ENCODE assay signal across 11 cellular contexts in genomic region chr14:24952851-24953666, GRCh38.
DNase-seq lines count a peak whose midpoint lies in the region; ATAC-seq and TF ChIP-seq lines count a peak whose summit lies in the region.
"Had no signal": no experiment of that assay in that cellular context is flagged by ENCODE, and none has a peak within 500 bp of the region (broad histone marks: within the 10 kb centered on the region; RNA-seq: fewer than 3 reads in every experiment).

No MANE protein-coding gene starts in this region.

- ATAC-seq in lower lobe of right lung (no peak), GM21515 (IDR thresholded peaks at IDR 0.05; ENCODE audit: unreplicated experiment) (no peak), esophagus mucosa (no peak)

- TF ChIP-seq POLR2A in adrenal gland (IDR thresholded peaks at IDR 0.05): no peak

- H3K27ac ChIP-seq in brain microvascular endothelial cell (no peak overlapping the region), lower lobe of right lung (no peak overlapping the region), ascending aorta (no peak overlapping the region), adrenal gland (no peak overlapping the region)

- H3K36me3 ChIP-seq in brain microvascular endothelial cell (replicated peaks) (no peaks in the 10 kb centered on the region), lower lobe of right lung (no peaks in the 10 kb centered on the region), ascending aorta (no peaks in the 10 kb centered on the region), adrenal gland (replicated peaks in 1 of 2) (no peaks in the 10 kb centered on the region)

- in situ Hi-C loops in brain microvascular endothelial cell (cut with HindIII; ENCODE audit: low pct_ligation_motif_present, low sequenced_read_pairs): no loop called here

- H3K4me3 ChIP-seq in brain microvascular endothelial cell (ENCODE audit: low read depth, low read length) (no peak overlapping the region), lower lobe of right lung (no peak overlapping the region), ascending aorta (no peak overlapping the region), adrenal gland (no peak overlapping the region)

- TF ChIP-seq CTCF in brain microvascular endothelial cell (IDR thresholded peaks at IDR 0.05; ENCODE audit: low read depth, low read length, missing control alignments) (peak; percentile 40), lower lobe of right lung (IDR thresholded peaks at IDR 0.05) (peak; percentile 34), ascending aorta (IDR thresholded peaks at IDR 0.05) (no peak), adrenal gland (IDR thresholded peaks at IDR 0.05) (peak in 1 of 6 experiments; percentile 11)

- H3K27me3 ChIP-seq in brain microvascular endothelial cell (replicated peaks): no peaks in the 10 kb centered on the region
- no peaks in the 10 kb centered on the region for H3K27me3 ChIP-seq in lower lobe of right lung (ENCODE audit: low read depth)
- H3K27me3 ChIP-seq in ascending aorta: no peaks in the 10 kb centered on the region
- peaks cover 5% of the 10 kb centered on the region for H3K27me3 ChIP-seq in adrenal gland

- 85 to 89% (median 87%) methylated on average over 8 of the region's 8 CpGs for WGBS in adrenal gland, 4 donors

- H3K4me1 ChIP-seq in lower lobe of right lung (peaks cover 9% of the 10 kb centered on the region), ascending aorta (no peaks in the 10 kb centered on the region), adrenal gland (replicated peaks in 1 of 2) (no peaks in the 10 kb centered on the region)

- intact Hi-C loops in lower lobe of right lung (cut with DNase I) (no loop called here), ascending aorta (cut with DNase I) (no loop called here), adrenal gland (cut with DNase I) (no loop called here)

- H3K9me3 ChIP-seq in lower lobe of right lung (no peaks in the 10 kb centered on the region), ascending aorta (no peaks in the 10 kb centered on the region), adrenal gland (replicated peaks in 1 of 3) (no peaks in the 10 kb centered on the region)

- DNase-seq in DMS53 treated with DMSO at 0.1 percent for 48 hours (lab: John Stamatoyannopoulos, UW; ENCODE audit: unreplicated experiment): peak; percentile 7
- peak; percentile 54 for DNase-seq in HuH-7 (ENCODE audit: low spot score)
- DNase-seq in brain microvascular endothelial cell: no peak
- DNase-seq in lower lobe of right lung: no peak
- no peak for DNase-seq in ascending aorta (ENCODE audit: low spot score in 2 of 2)
- DNase-seq in adrenal gland: no peak
- DNase-seq: activated CD8-positive, alpha-beta memory T cell treated with anti-CD3 and anti-CD28 coated beads, Interleukin-2, amount 50 U/mL, for 48 hours; COR-L47; T-helper 1 cell had no signal

Comparison
In these comparisons a context has a peak if more than half of its experiments do, and no peak if none do; other contexts are left out.
1. DNase-seq: peak in DMS53 treated with DMSO at 0.1 percent for 48 hours (single experiment) and HuH-7 (single experiment); none in brain microvascular endothelial cell (single experiment), lower lobe of right lung (single experiment), ascending aorta (0 of 2) and adrenal gland (0 of 7).
2. CTCF ChIP-seq: peak in brain microvascular endothelial cell (single experiment) and lower lobe of right lung (single experiment); none in ascending aorta (0 of 3).